Comparison of ENCODE assay signal across 1 cellular context in genomic region chr20:31699801-31700728, GRCh38.
TF ChIP-seq lines count a peak whose summit lies in the region.

No MANE protein-coding gene starts in this region.

TF ChIP-seq in IMR-90, 13 proteins besides CTCF, POLR2A, EP300 and RAD21:
- no peak for TF ChIP-seq RCOR1 (IDR thresholded peaks at IDR 0.05; ENCODE audit: insufficient replicate concordance, low read length)
- no peak for TF ChIP-seq CHD1 (IDR thresholded peaks at IDR 0.05; ENCODE audit: low read depth, low read length)
- TF ChIP-seq RFX5 (IDR thresholded peaks at IDR 0.05; ENCODE audit: low read depth, low read length) = no peak
